Comparison of ENCODE assay signal across 31 cellular contexts in the genomic region with DNA sequence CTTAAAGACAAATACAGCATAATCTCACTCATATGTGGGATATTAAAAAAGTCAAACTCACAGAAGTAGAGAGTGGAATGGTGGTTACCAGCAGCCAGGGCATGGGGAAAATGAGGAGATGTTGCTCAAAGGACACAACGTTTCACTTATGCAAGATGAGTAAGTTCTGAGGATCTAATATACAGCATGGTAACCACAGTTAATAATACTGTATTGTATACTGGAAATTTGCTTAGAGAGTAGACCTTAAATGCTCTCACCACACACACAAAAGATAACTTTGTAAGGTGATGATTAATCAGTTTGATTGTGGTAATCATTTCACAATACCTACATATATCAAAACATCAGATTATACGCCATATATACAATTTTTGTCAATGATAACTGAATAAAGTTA.
"Had no signal": no experiment of that assay in that cellular context is flagged by ENCODE, and none has a peak within 500 bp of the region (broad histone marks: within the 10 kb centered on the region; RNA-seq: fewer than 3 reads in every experiment).

No MANE protein-coding gene starts in this region.

- H3K27me3 ChIP-seq: cardiac muscle cell, Peyer's patch had no signal

- DNase-seq: activated CD4-positive, alpha-beta memory T cell treated with anti-CD3 and anti-CD28 coated beads, Interleukin-2, amount 10 ng/mL, durations not matched to agents 7 days and 5 days; activated CD4-positive, alpha-beta T cell treated with anti-CD3 and anti-CD28 coated beads for 1 hour; activated CD4-positive, alpha-beta T cell treated with anti-CD3 and anti-CD28 coated beads for 48 hours; activated CD4-positive, CD25-positive, alpha-beta regulatory T cell; activated CD8-positive, alpha-beta memory T cell treated with anti-CD3 and anti-CD28 coated beads for 24 hours; activated CD8-positive, alpha-beta memory T cell treated with anti-CD3 and anti-CD28 coated beads, Interleukin-2, amount 10 ng/mL, durations not matched to agents 7 days and 5 days; activated CD8-positive, alpha-beta memory T cell treated with anti-CD3 and anti-CD28 coated beads, Interleukin-2, amount 50 U/mL, for 48 hours; activated effector memory CD4-positive, alpha-beta T cell treated with Interleukin-2 at 50 U/mL for 16 hours; activated naive CD4-positive, alpha-beta T cell treated with anti-CD3 and anti-CD28 coated beads, Interleukin-2, amount 10 ng/mL, durations not matched to agents 7 days and 5 days; activated naive CD8-positive, alpha-beta T cell treated with anti-CD3 and anti-CD28 coated beads, Interleukin-2, amount 50 U/mL, for 24 hours; activated T-cell treated with anti-CD3 and anti-CD28 coated beads, Interleukin-2, amount 50 U/mL, for 48 hours; anterior cingulate cortex; MM.1S; MV-4-11; NCI-H1092; NCI-H1436 treated with DMSO at 0.1 percent for 48 hours; NCI-H187; NCI-H2029 treated with DMSO at 0.1 percent for 48 hours; NCI-H2107; NCI-H2171; NCI-H510A; NCI-H526; NCI-H748 treated with DMSO at 0.1 percent for 48 hours; NK-92 treated with Interleukin-12 subunit alpha and Interleukin-12 subunit beta, amount 100 ng/mL, for 24 hours; PC-3; Peyer's patch; Right ventricle myocardium superior; T1000; WERI-Rb-1 had no signal

- H3K36me3 ChIP-seq: cardiac muscle cell, Peyer's patch, WERI-Rb-1 had no signal

- H3K4me3 ChIP-seq: cardiac muscle cell, Peyer's patch, SK-N-MC had no signal
